Comparison of ENCODE assay signal across 8 cellular contexts in the genomic region with DNA sequence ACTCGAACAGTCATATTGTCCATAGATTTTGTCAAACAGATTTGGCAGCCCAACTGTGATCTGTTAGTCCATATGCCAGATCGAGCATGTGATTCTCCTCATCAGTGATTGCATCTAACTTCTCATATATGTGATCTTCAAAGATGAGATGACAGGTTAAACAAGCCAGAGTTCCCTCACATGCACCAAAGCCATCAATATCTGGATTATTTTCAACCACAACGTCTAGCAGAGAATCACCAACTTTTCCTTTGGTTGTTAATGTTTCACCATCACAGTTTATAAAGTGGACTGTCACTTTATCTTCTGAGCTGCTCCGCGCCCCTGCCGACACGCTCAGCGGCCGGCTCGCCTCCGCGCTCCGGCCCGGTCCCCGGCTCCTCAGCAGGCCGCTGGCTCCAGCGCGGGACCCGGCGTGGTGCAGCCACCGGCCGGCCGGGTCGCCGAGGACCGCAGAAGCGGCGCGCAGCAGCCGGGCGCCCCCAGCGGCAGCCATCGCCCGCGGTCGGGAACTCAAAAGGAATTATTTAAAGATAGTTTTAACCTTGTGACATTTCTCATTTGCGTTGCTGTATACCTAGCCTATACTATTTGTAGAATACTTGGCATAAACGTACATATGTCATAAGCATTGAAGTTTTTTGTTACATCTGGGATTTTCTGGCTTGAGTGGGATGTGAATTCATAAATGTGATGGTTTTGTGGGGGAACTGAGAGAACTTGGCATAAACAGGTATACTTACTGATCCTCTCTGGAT. TPM values are rescaled to one million over a fixed set of nuclear protein-coding genes. Genes with fewer than 3 reads are reported as not detected.
DNase-seq lines count a peak whose midpoint lies in the region; ATAC-seq and TF ChIP-seq lines count a peak whose summit lies in the region.

No MANE protein-coding gene starts in this region.

- no peaks in the 10 kb centered on the region for H3K27me3 ChIP-seq in brain microvascular endothelial cell (replicated peaks)

- no peak overlapping the region for H3K27ac ChIP-seq in brain microvascular endothelial cell

- ATAC-seq in left colon (peak; percentile 63), GM18861 (IDR thresholded peaks at IDR 0.05; ENCODE audit: unreplicated experiment) (no peak)

- TF ChIP-seq CTCF in GM12873 (IDR thresholded peaks at IDR 0.05; ENCODE audit: insufficient read depth, low read depth, low read length, missing control alignments): peak; percentile 66
- peak; percentile 60 for TF ChIP-seq CTCF in brain microvascular endothelial cell (IDR thresholded peaks at IDR 0.05; ENCODE audit: low read depth, low read length, missing control alignments)

- H3K36me3 ChIP-seq in brain microvascular endothelial cell (replicated peaks): peaks cover 40% of the 10 kb centered on the region

- intact Hi-C loops in left colon (cut with DNase I, micrococcal nuclease): loop anchor here in 1 of 2 donors (10.0 kb wide), 1 partner anchor 161 kb away; no protein-coding TSS in a partner anchor

- in situ Hi-C loops in brain microvascular endothelial cell (cut with HindIII; ENCODE audit: low pct_ligation_motif_present, low sequenced_read_pairs): no loop called here

- DNase-seq in RPMI8226 (peak; percentile 43), brain microvascular endothelial cell (no peak), left colon (peak in 1 of 2 donors; percentile 54), NCI-H82 (lab: John Stamatoyannopoulos, UW) (no peak), NCI-H1417 (lab: John Stamatoyannopoulos, UW) (no peak)
- peak; percentile 8 for DNase-seq in stimulated activated CD8-positive, alpha-beta memory T cell treated with anti-CD3 and anti-CD28 coated beads, Interleukin-7, amount 100 ng/mL, for 24 hours (ENCODE audit: low read depth)

- no peak overlapping the region for H3K4me3 ChIP-seq in brain microvascular endothelial cell (ENCODE audit: low read depth, low read length)

RNA-seq across cellular contexts. Expression of a gene that starts 40.1 kb away (rescaled TPM):
- total RNA-seq in left colon: 100 to 1,000 TPM; 115 TPM

Comparison
In these comparisons a context has a peak if more than half of its experiments do, and no peak if none do; other contexts are left out.
1. DNase-seq: peak in RPMI8226 (single experiment) and stimulated activated CD8-positive, alpha-beta memory T cell treated with anti-CD3 and anti-CD28 coated beads, Interleukin-7, amount 100 ng/mL, for 24 hours (single experiment); none in brain microvascular endothelial cell (single experiment), NCI-H82 (single experiment) and NCI-H1417 (0 of 3).